21 cellular contexts compared by ENCODE assay signal in genomic region chr20:63923626-63924025, GRCh38. TPM values are rescaled to one million over a fixed set of nuclear protein-coding genes. Genes with fewer than 3 reads are reported as not detected.
DNase-seq lines count a peak whose midpoint lies in the region; ATAC-seq and TF ChIP-seq lines count a peak whose summit lies in the region.
"Had no signal": no experiment of that assay in that cellular context is flagged by ENCODE, and none has a peak within 500 bp of the region (broad histone marks: within the 10 kb centered on the region; RNA-seq: fewer than 3 reads in every experiment).

No MANE protein-coding gene starts in this region.

- H3K36me3 ChIP-seq in neutrophil (peaks cover 76% of the 10 kb centered on the region), WERI-Rb-1 (peaks cover 10% of the 10 kb centered on the region)

- no peaks in the 10 kb centered on the region for H3K27me3 ChIP-seq in neutrophil
- H3K27me3 ChIP-seq in WERI-Rb-1 (ENCODE audit: insufficient read depth, low read depth, severe bottlenecking) = no peaks in the 10 kb centered on the region

- H3K9me3 ChIP-seq in neutrophil (no peaks in the 10 kb centered on the region), WERI-Rb-1 (ENCODE audit: severe bottlenecking) (no peaks in the 10 kb centered on the region)

- POLR2A ChIA-PET in activated CD4-positive, alpha-beta memory T cell treated with anti-CD3 and anti-CD28 coated beads, Interleukin-2, amount 10 ng/mL, durations not matched to agents 7 days and 5 days (lab: Charles Lee) = interaction anchor here (1.5 kb wide), 1 partner anchor 28 kb away, joined by 4 read pairs; no protein-coding TSS in a partner anchor
- POLR2A ChIA-PET in activated CD4-positive, alpha-beta memory T cell treated with anti-CD3 and anti-CD28 coated beads for 36 hours (lab: Charles Lee) = no interaction called here

- no peaks in the 10 kb centered on the region for H3K27me3 Mint-ChIP-seq in activated CD4-positive, alpha-beta memory T cell treated with anti-CD3 and anti-CD28 coated beads, Interleukin-2, amount 10 ng/mL, durations not matched to agents 7 days and 5 days
- no peaks in the 10 kb centered on the region for H3K27me3 Mint-ChIP-seq in activated CD4-positive, alpha-beta memory T cell treated with anti-CD3 and anti-CD28 coated beads for 36 hours
- H3K27me3 Mint-ChIP-seq in stimulated activated naive CD8-positive, alpha-beta T cell treated with anti-CD3 and anti-CD28 coated beads, Interleukin-15, Interleukin-2, amounts not matched to agents 100 ng/mL and 50 ng/mL, for 24 hours = no peaks in the 10 kb centered on the region
- H3K27me3 Mint-ChIP-seq in stimulated activated naive CD8-positive, alpha-beta T cell treated with anti-CD3 and anti-CD28 coated beads, Interleukin-15, amount 100 ng/mL, for 72 hours = no peaks in the 10 kb centered on the region
- no peaks in the 10 kb centered on the region for H3K27me3 Mint-ChIP-seq in brain

- intact Hi-C loops in activated CD4-positive, alpha-beta memory T cell treated with anti-CD3 and anti-CD28 coated beads for 36 hours (cut with micrococcal nuclease) = no loop called here

- TF ChIP-seq CTCF in brain (conservative IDR thresholded peaks at IDR 0.05) (no peak), neutrophil (IDR thresholded peaks at IDR 0.05) (no peak), WERI-Rb-1 (IDR thresholded peaks at IDR 0.05; ENCODE audit: low read depth, low read length) (no peak)

- peaks cover 39% of the 10 kb centered on the region for H3K36me3 Mint-ChIP-seq in activated CD4-positive, alpha-beta memory T cell treated with anti-CD3 and anti-CD28 coated beads, Interleukin-2, amount 10 ng/mL, durations not matched to agents 7 days and 5 days (ENCODE audit: low read depth)
- H3K36me3 Mint-ChIP-seq in activated CD4-positive, alpha-beta memory T cell treated with anti-CD3 and anti-CD28 coated beads for 36 hours = peaks cover 11% of the 10 kb centered on the region
- peaks cover 26% of the 10 kb centered on the region for H3K36me3 Mint-ChIP-seq in stimulated activated naive CD8-positive, alpha-beta T cell treated with anti-CD3 and anti-CD28 coated beads, Interleukin-15, Interleukin-2, amounts not matched to agents 100 ng/mL and 50 ng/mL, for 24 hours (ENCODE audit: low read depth)
- H3K36me3 Mint-ChIP-seq in brain = peaks cover 43% of the 10 kb centered on the region

- no peak for ATAC-seq in stimulated activated naive CD8-positive, alpha-beta T cell treated with anti-CD3 and anti-CD28 coated beads, Interleukin-15, amount 100 ng/mL, for 72 hours
- ATAC-seq: Panc1 had no signal

- peaks cover 23% of the 10 kb centered on the region for H3K4me1 Mint-ChIP-seq in activated CD4-positive, alpha-beta memory T cell treated with anti-CD3 and anti-CD28 coated beads, Interleukin-2, amount 10 ng/mL, durations not matched to agents 7 days and 5 days
- H3K4me1 Mint-ChIP-seq in activated CD4-positive, alpha-beta memory T cell treated with anti-CD3 and anti-CD28 coated beads for 36 hours (ENCODE audit: low read depth) = peaks cover 12% of the 10 kb centered on the region
- no peaks in the 10 kb centered on the region for H3K4me1 Mint-ChIP-seq in stimulated activated naive CD8-positive, alpha-beta T cell treated with anti-CD3 and anti-CD28 coated beads, Interleukin-15, Interleukin-2, amounts not matched to agents 100 ng/mL and 50 ng/mL, for 24 hours (ENCODE audit: low read depth)
- peaks cover 7% of the 10 kb centered on the region for H3K4me1 Mint-ChIP-seq in stimulated activated naive CD8-positive, alpha-beta T cell treated with anti-CD3 and anti-CD28 coated beads, Interleukin-15, amount 100 ng/mL, for 72 hours
- H3K4me1 Mint-ChIP-seq in brain = no peaks in the 10 kb centered on the region

- CTCF ChIA-PET in activated CD4-positive, alpha-beta memory T cell treated with anti-CD3 and anti-CD28 coated beads, Interleukin-2, amount 10 ng/mL, durations not matched to agents 7 days and 5 days (lab: Charles Lee) = no interaction called here
- CTCF ChIA-PET in activated CD4-positive, alpha-beta memory T cell treated with anti-CD3 and anti-CD28 coated beads for 36 hours (lab: Charles Lee) = no interaction called here

- H3K4me1 ChIP-seq in neutrophil (ENCODE audit: control insufficient read depth in 1 of 2, insufficient read depth in 1 of 2, low read depth in 1 of 2, low read length in 1 of 2) = no peaks in the 10 kb centered on the region

- DNase-seq in activated CD4-positive, alpha-beta memory T cell treated with anti-CD3 and anti-CD28 coated beads, Interleukin-2, amount 10 ng/mL, durations not matched to agents 7 days and 5 days = no peak
- DNase-seq in activated CD4-positive, alpha-beta memory T cell treated with anti-CD3 and anti-CD28 coated beads for 36 hours = no peak
- DNase-seq in stimulated activated naive CD8-positive, alpha-beta T cell treated with anti-CD3 and anti-CD28 coated beads, Interleukin-15, amount 100 ng/mL, for 72 hours = no peak
- DNase-seq in cortex of kidney (lab: John Stamatoyannopoulos, UW) = no peak
- DNase-seq in WERI-Rb-1 = no peak
- DNase-seq: EL; GF-D8; HFFc6; NCI-H1105; NCI-H146; NCI-H2029; NCI-H2227 treated with DMSO at 0.1 percent for 48 hours; NCI-H510A treated with DMSO at 0.1 percent for 48 hours; NCI-H774; NK-92 treated with Interleukin-12 subunit alpha and Interleukin-12 subunit beta, amount 100 ng/mL, for 24 hours had no signal

- no peaks in the 10 kb centered on the region for H3K9me3 Mint-ChIP-seq in activated CD4-positive, alpha-beta memory T cell treated with anti-CD3 and anti-CD28 coated beads, Interleukin-2, amount 10 ng/mL, durations not matched to agents 7 days and 5 days
- H3K9me3 Mint-ChIP-seq in activated CD4-positive, alpha-beta memory T cell treated with anti-CD3 and anti-CD28 coated beads for 36 hours = no peaks in the 10 kb centered on the region
- H3K9me3 Mint-ChIP-seq in stimulated activated naive CD8-positive, alpha-beta T cell treated with anti-CD3 and anti-CD28 coated beads, Interleukin-15, Interleukin-2, amounts not matched to agents 100 ng/mL and 50 ng/mL, for 24 hours = no peaks in the 10 kb centered on the region
- H3K9me3 Mint-ChIP-seq in stimulated activated naive CD8-positive, alpha-beta T cell treated with anti-CD3 and anti-CD28 coated beads, Interleukin-15, amount 100 ng/mL, for 72 hours = no peaks in the 10 kb centered on the region
- H3K9me3 Mint-ChIP-seq in brain = no peaks in the 10 kb centered on the region
- H3K9me3 Mint-ChIP-seq: HFFc6 had no signal

- H3K4me3 ChIP-seq in neutrophil (ENCODE audit: low read depth in 1 of 2, low read length in 1 of 2) (no peak overlapping the region), WERI-Rb-1 (ENCODE audit: low read depth, low read length) (no peak overlapping the region)

- no peak overlapping the region for H3K4me3 Mint-ChIP-seq in activated CD4-positive, alpha-beta memory T cell treated with anti-CD3 and anti-CD28 coated beads, Interleukin-2, amount 10 ng/mL, durations not matched to agents 7 days and 5 days
- H3K4me3 Mint-ChIP-seq in activated CD4-positive, alpha-beta memory T cell treated with anti-CD3 and anti-CD28 coated beads for 36 hours = no peak overlapping the region
- H3K4me3 Mint-ChIP-seq in stimulated activated naive CD8-positive, alpha-beta T cell treated with anti-CD3 and anti-CD28 coated beads, Interleukin-15, Interleukin-2, amounts not matched to agents 100 ng/mL and 50 ng/mL, for 24 hours = no peak overlapping the region
- no peak overlapping the region for H3K4me3 Mint-ChIP-seq in stimulated activated naive CD8-positive, alpha-beta T cell treated with anti-CD3 and anti-CD28 coated beads, Interleukin-15, amount 100 ng/mL, for 72 hours
- H3K4me3 Mint-ChIP-seq in brain = no peak overlapping the region
- H3K4me3 Mint-ChIP-seq: HFFc6 had no signal

- peak overlapping the region; percentile 7 for H3K27ac Mint-ChIP-seq in activated CD4-positive, alpha-beta memory T cell treated with anti-CD3 and anti-CD28 coated beads, Interleukin-2, amount 10 ng/mL, durations not matched to agents 7 days and 5 days
- H3K27ac Mint-ChIP-seq in activated CD4-positive, alpha-beta memory T cell treated with anti-CD3 and anti-CD28 coated beads for 36 hours = no peak overlapping the region
- H3K27ac Mint-ChIP-seq in stimulated activated naive CD8-positive, alpha-beta T cell treated with anti-CD3 and anti-CD28 coated beads, Interleukin-15, Interleukin-2, amounts not matched to agents 100 ng/mL and 50 ng/mL, for 24 hours = peak overlapping the region; percentile 12
- peak overlapping the region in 1 of 2 donors; percentile 77 for H3K27ac Mint-ChIP-seq in stimulated activated naive CD8-positive, alpha-beta T cell treated with anti-CD3 and anti-CD28 coated beads, Interleukin-15, amount 100 ng/mL, for 72 hours
- H3K27ac Mint-ChIP-seq in brain = peak overlapping the region in 3 of 5 experiments; percentile 7 to 50 (median 26)
- H3K27ac Mint-ChIP-seq: HFFc6 had no signal

- peak overlapping the region; percentile 42 for H3K27ac ChIP-seq in neutrophil
- H3K27ac ChIP-seq in WERI-Rb-1 = no peak overlapping the region
- H3K27ac ChIP-seq: KMS-11 had no signal

RNA-seq across cellular contexts. Expression of gene DNAJC5, which starts 28.7 kb away (rescaled TPM):
- total RNA-seq in activated CD4-positive, alpha-beta memory T cell treated with anti-CD3 and anti-CD28 coated beads, Interleukin-2, amount 10 ng/mL, durations not matched to agents 7 days and 5 days = 10 to 100 TPM; 58.6 to 59.7 TPM
- 10 to 100 TPM; 33.7 to 33.8 TPM for total RNA-seq in activated CD4-positive, alpha-beta memory T cell treated with anti-CD3 and anti-CD28 coated beads for 36 hours
- polyA plus RNA-seq in brain (ENCODE audit: insufficient read depth, low read depth, low replicate concordance) = 77.8 TPM

RNA-seq across cellular contexts. Expression of gene UCKL1, which starts 32.6 kb away (rescaled TPM):
- 10 to 100 TPM; 36.3 to 36.6 TPM for total RNA-seq in activated CD4-positive, alpha-beta memory T cell treated with anti-CD3 and anti-CD28 coated beads, Interleukin-2, amount 10 ng/mL, durations not matched to agents 7 days and 5 days
- total RNA-seq in activated CD4-positive, alpha-beta memory T cell treated with anti-CD3 and anti-CD28 coated beads for 36 hours = 10 to 100 TPM; 26.6 to 29.6 TPM
- polyA plus RNA-seq in brain (ENCODE audit: insufficient read depth, low read depth, low replicate concordance) = 45.7 TPM

RNA-seq across cellular contexts. Expression of gene ZNF512B, which starts 46.1 kb away (rescaled TPM):
- total RNA-seq in activated CD4-positive, alpha-beta memory T cell treated with anti-CD3 and anti-CD28 coated beads, Interleukin-2, amount 10 ng/mL, durations not matched to agents 7 days and 5 days = 10 to 100 TPM; 16.5 to 16.7 TPM
- total RNA-seq in activated CD4-positive, alpha-beta memory T cell treated with anti-CD3 and anti-CD28 coated beads for 36 hours = 10 to 100 TPM; 12.5 to 13.5 TPM
- polyA plus RNA-seq in brain (ENCODE audit: insufficient read depth, low read depth, low replicate concordance) = 15.2 TPM

RNA-seq across cellular contexts. Expression of gene SAMD10, which starts 55.8 kb away (rescaled TPM):
- 10 to 100 TPM; 18.3 to 21.0 TPM for total RNA-seq in activated CD4-positive, alpha-beta memory T cell treated with anti-CD3 and anti-CD28 coated beads, Interleukin-2, amount 10 ng/mL, durations not matched to agents 7 days and 5 days
- 10 to 100 TPM; 23.7 to 24.5 TPM for total RNA-seq in activated CD4-positive, alpha-beta memory T cell treated with anti-CD3 and anti-CD28 coated beads for 36 hours
- polyA plus RNA-seq in brain (ENCODE audit: insufficient read depth, low read depth, low replicate concordance) = 29.4 TPM
- total RNA-seq: A172 had no signal

RNA-seq across cellular contexts. Expression of gene PRPF6, which starts 57.3 kb away (rescaled TPM):
- total RNA-seq in activated CD4-positive, alpha-beta memory T cell treated with anti-CD3 and anti-CD28 coated beads, Interleukin-2, amount 10 ng/mL, durations not matched to agents 7 days and 5 days = 10 to 100 TPM; 58.4 to 60.4 TPM
- 10 to 100 TPM; 62.3 to 63.1 TPM for total RNA-seq in activated CD4-positive, alpha-beta memory T cell treated with anti-CD3 and anti-CD28 coated beads for 36 hours
- polyA plus RNA-seq in brain (ENCODE audit: insufficient read depth, low read depth, low replicate concordance) = 196 TPM
